Comparison of ENCODE assay signal across 16 cellular contexts in genomic region chr4:156019238-156019637, GRCh38.
DNase-seq lines count a peak whose midpoint lies in the region; ATAC-seq, FAIRE-seq and TF ChIP-seq lines count a peak whose summit lies in the region.
"Had no signal": no experiment of that assay in that cellular context is flagged by ENCODE, and none has a peak within 500 bp of the region (broad histone marks: within the 10 kb centered on the region; RNA-seq: fewer than 3 reads in every experiment).

No MANE protein-coding gene starts in this region.

- no peak for TF ChIP-seq CTCF in bronchial epithelial cell (IDR thresholded peaks at IDR 0.05; ENCODE audit: insufficient read depth, low read length, severe bottlenecking)

- no peaks in the 10 kb centered on the region for H4K20me1 ChIP-seq in BLaER1

- no peak overlapping the region for H2BK5ac ChIP-seq in neuronal stem cell (ENCODE audit: low read length)

- no peaks in the 10 kb centered on the region for H3K79me1 ChIP-seq in neuronal stem cell (ENCODE audit: low read depth, low read length)

- H3K27ac ChIP-seq in BLaER1 (0 out of 2 replicates have a peak overlapping the region, but pooled peaks have one; percentile 19), HUES48 (ENCODE audit: low read depth, low read length) (peak overlapping the region; percentile 59), neuronal stem cell (replicated peaks; ENCODE audit: low read length) (no peak overlapping the region)
- H3K27ac ChIP-seq: 22Rv1 had no signal

- FAIRE-seq in bronchial epithelial cell (lab: Jason Lieb, UNC), result peak; percentile 43
- FAIRE-seq: GM12891, HTR-8/SVneo had no signal

- 0 out of 2 replicates have a peak, but pooled peaks cover 4% of the 10 kb centered on the region for H3K9me3 ChIP-seq in BLaER1
- no peaks in the 10 kb centered on the region for H3K9me3 ChIP-seq in HUES48 (ENCODE audit: control insufficient read depth, insufficient read depth, low read length)
- peaks cover 0 to 2% of the 10 kb centered on the region in 2 donors for H3K9me3 ChIP-seq in neuronal stem cell (replicated peaks in 1 of 2; ENCODE audit: control insufficient read depth in 2 of 2, insufficient read depth in 1 of 2, low read depth in 1 of 2, low read length in 2 of 2)

- H3K14ac ChIP-seq in neuronal stem cell (ENCODE audit: low read length), result no peak overlapping the region

- H3K36me3 ChIP-seq in BLaER1 (no peaks in the 10 kb centered on the region), HUES48 (ENCODE audit: control insufficient read depth, insufficient read depth, low read length) (no peaks in the 10 kb centered on the region), bronchial epithelial cell (ENCODE audit: control insufficient read depth, insufficient read depth, low read length) (no peaks in the 10 kb centered on the region), neuronal stem cell (replicated peaks in 1 of 2; ENCODE audit: control insufficient read depth in 2 of 2, insufficient read depth in 2 of 2, low read length in 2 of 2) (no peaks in the 10 kb centered on the region)

- DNase-seq in bronchial epithelial cell (ENCODE audit: low read depth), result no peak
- no peak for DNase-seq in neuronal stem cell (ENCODE audit: low spot score)
- DNase-seq in immature natural killer cell, result no peak
- DNase-seq: CD4-positive, CD25-positive, alpha-beta regulatory T cell; DMS79; H7; IMR-90; Kasumi-1; KBM-7 had no signal

- no peak overlapping the region for H3K4me3 ChIP-seq in BLaER1
- H3K4me3 ChIP-seq in HUES48 (ENCODE audit: low read depth, low read length), result peak overlapping the region; percentile 44
- H3K4me3 ChIP-seq in bronchial epithelial cell (ENCODE audit: low read depth, low read length), result no peak overlapping the region
- H3K4me3 ChIP-seq in neuronal stem cell (ENCODE audit: low read length in 2 of 2), result no peak overlapping the region

- H3K4me2 ChIP-seq in BLaER1 (peak overlapping the region; percentile 75), neuronal stem cell (ENCODE audit: insufficient read depth, low read length, poor library complexity, severe bottlenecking) (no peak overlapping the region)

- peaks cover 0 to 5% (median 2%) of the 10 kb centered on the region in 3 donors for H3K27me3 Mint-ChIP-seq in immature natural killer cell (ENCODE audit: low read depth in 3 of 3)
- H3K27me3 Mint-ChIP-seq: CD4-positive, CD25-positive, alpha-beta regulatory T cell had no signal

- no peak overlapping the region for H2BK120ac ChIP-seq in neuronal stem cell (ENCODE audit: low read depth, low read length)

- H3K36me3 Mint-ChIP-seq in immature natural killer cell, result no peaks in the 10 kb centered on the region
- H3K36me3 Mint-ChIP-seq: CD4-positive, CD25-positive, alpha-beta regulatory T cell had no signal

- H3K27me3 ChIP-seq in BLaER1 (no peaks in the 10 kb centered on the region), HUES48 (ENCODE audit: control insufficient read depth, insufficient read depth, low read length) (no peaks in the 10 kb centered on the region), bronchial epithelial cell (ENCODE audit: control insufficient read depth, insufficient read depth, low read length) (no peaks in the 10 kb centered on the region), neuronal stem cell (ENCODE audit: control insufficient read depth in 3 of 3, insufficient read depth in 3 of 3, low read depth in 1 of 3, low read length in 3 of 3) (no peaks in the 10 kb centered on the region)

- WGBS in neuronal stem cell (ENCODE audit: extremely low coverage in 2 of 2, insufficient read length in 2 of 2, insufficient replicate concordance in 1 of 2), 2 donors, result no CpG with 5 or more reads among the region's 2 CpGs

- no peak overlapping the region for H2BK12ac ChIP-seq in neuronal stem cell (ENCODE audit: low read length)

- no peak overlapping the region for H3K23ac ChIP-seq in neuronal stem cell (ENCODE audit: low read depth, low read length, poor library complexity)

- H4K91ac ChIP-seq in neuronal stem cell (ENCODE audit: low read depth, low read length, poor library complexity), result no peak overlapping the region

- H2AFZ ChIP-seq in neuronal stem cell (ENCODE audit: low read length), result peak overlapping the region; percentile 13

- no peak overlapping the region for H3K18ac ChIP-seq in neuronal stem cell (ENCODE audit: low read length)

- H2BK15ac ChIP-seq in neuronal stem cell (ENCODE audit: low read length), result no peak overlapping the region

- H3K9me3 Mint-ChIP-seq in immature natural killer cell, result peaks cover 0 to 6% (median 4%) of the 10 kb centered on the region in 6 donors

- ATAC-seq in GM19035 (IDR thresholded peaks at IDR 0.05; ENCODE audit: unreplicated experiment), result no peak
- ATAC-seq in GM18520 (IDR thresholded peaks at IDR 0.05; ENCODE audit: unreplicated experiment), result no peak

- H3K4ac ChIP-seq in neuronal stem cell (ENCODE audit: low read length), result no peak overlapping the region

- H3K4me3 Mint-ChIP-seq in immature natural killer cell, result no peak overlapping the region
- H3K4me3 Mint-ChIP-seq: CD4-positive, CD25-positive, alpha-beta regulatory T cell had no signal

- no peaks in the 10 kb centered on the region for H3K4me1 Mint-ChIP-seq in immature natural killer cell
- H3K4me1 Mint-ChIP-seq: CD4-positive, CD25-positive, alpha-beta regulatory T cell had no signal

- H3K4me1 ChIP-seq in BLaER1 (peaks cover 41% of the 10 kb centered on the region), HUES48 (ENCODE audit: control insufficient read depth, insufficient read depth, low read length) (peaks cover 42% of the 10 kb centered on the region), neuronal stem cell (ENCODE audit: control insufficient read depth in 2 of 2, insufficient read depth in 1 of 2, low read depth in 1 of 2, low read length in 2 of 2) (peaks cover 0 to 27% of the 10 kb centered on the region in 2 donors)

- no peak overlapping the region for H3K9ac ChIP-seq in BLaER1
- no peak overlapping the region; the same call in 1 of the 2 replicates for H3K9ac ChIP-seq in HUES48 (ENCODE audit: low read depth, low read length)
- H3K9ac ChIP-seq in neuronal stem cell (ENCODE audit: low read depth, low read length, poor library complexity), result no peak overlapping the region

- H4K8ac ChIP-seq in neuronal stem cell (ENCODE audit: low read depth, low read length), result no peak overlapping the region

- no peak overlapping the region for H2AK5ac ChIP-seq in neuronal stem cell (ENCODE audit: low read depth, low read length)

- H3K27ac Mint-ChIP-seq in immature natural killer cell, result no peak overlapping the region
- H3K27ac Mint-ChIP-seq: CD4-positive, CD25-positive, alpha-beta regulatory T cell had no signal
